In the genomic region with DNA sequence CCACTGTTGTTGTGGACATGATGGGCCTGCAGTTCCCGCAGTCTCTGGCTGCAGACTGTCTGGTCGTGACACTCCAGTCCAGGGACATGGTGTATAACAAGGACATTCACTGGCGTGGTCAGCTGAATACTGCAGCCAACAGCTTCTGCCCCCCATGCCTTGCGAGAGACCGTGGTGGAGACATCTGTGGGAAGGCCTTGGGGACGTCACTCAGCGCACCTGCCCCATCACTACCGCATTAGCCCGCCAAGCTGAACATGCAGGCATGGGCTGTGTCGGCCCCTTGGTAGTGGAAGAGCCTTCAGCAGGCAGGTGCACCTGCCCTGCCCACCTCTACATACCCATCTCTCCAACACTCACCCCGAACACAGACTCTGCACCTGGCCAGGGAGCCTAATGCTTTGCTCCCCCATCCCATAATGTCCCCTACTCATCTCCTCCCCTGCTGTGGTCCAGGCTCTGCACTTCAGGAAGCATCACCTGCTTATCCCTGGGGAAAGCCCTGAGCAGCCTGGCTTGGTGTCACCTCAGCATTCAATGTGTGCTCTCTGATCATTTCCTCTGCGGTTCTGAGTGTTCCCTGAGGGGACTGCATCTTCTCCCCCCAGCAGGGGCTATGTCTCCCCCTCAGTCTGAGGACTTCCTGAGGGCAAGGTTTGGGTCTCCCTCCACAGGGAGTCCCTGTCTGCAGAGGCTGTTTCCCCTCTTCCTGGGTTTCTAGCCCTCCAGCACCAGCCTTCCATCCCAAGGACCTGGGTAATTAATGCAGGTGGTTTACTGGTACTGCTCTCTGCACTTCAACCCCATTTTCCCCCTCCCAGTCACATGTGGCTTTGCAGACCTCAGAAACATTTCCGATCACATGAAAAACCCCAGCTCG, we compare ENCODE assay signal across 13 cellular contexts. TPM values are rescaled to one million over a fixed set of nuclear protein-coding genes. Genes with fewer than 3 reads are reported as not detected.
DNase-seq lines count a peak whose midpoint lies in the region; ATAC-seq lines count a peak whose summit lies in the region.
"Had no signal": no experiment of that assay in that cellular context is flagged by ENCODE, and none has a peak within 500 bp of the region (broad histone marks: within the 10 kb centered on the region; RNA-seq: fewer than 3 reads in every experiment).

No MANE protein-coding gene starts in this region.

- H3K27ac Mint-ChIP-seq in T-cell: no peak overlapping the region
- H3K27ac Mint-ChIP-seq in naive thymus-derived CD8-positive, alpha-beta T cell: peak overlapping the region in 2 of 10 donors; percentile 23 to 75

- CTCF ChIA-PET in T-cell (lab: Charles Lee): interaction anchor here in 1 of 2 donors (1.8 kb wide), 1 partner anchor 149 kb away, joined by 4 read pairs; no protein-coding TSS in a partner anchor

- H3K27me3 Mint-ChIP-seq in T-cell: peaks cover 16 to 58% of the 10 kb centered on the region in 2 donors
- peaks cover 5 to 48% (median 35%) of the 10 kb centered on the region in 5 donors for H3K27me3 Mint-ChIP-seq in naive thymus-derived CD8-positive, alpha-beta T cell

- H3K4me1 Mint-ChIP-seq in T-cell: peaks cover 34 to 56% (median 37%) of the 10 kb centered on the region in 3 donors
- H3K4me1 Mint-ChIP-seq in naive thymus-derived CD8-positive, alpha-beta T cell: peaks cover 30 to 45% (median 37%) of the 10 kb centered on the region in 4 donors

- DNase-seq in DMS79 (lab: John Stamatoyannopoulos, UW) (peak; percentile 10), T-cell (no peak), NCI-H510A treated with DMSO at 0.1 percent for 48 hours (lab: John Stamatoyannopoulos, UW) (no peak)
- DNase-seq in naive thymus-derived CD8-positive, alpha-beta T cell: peak in 1 of 10 donors; percentile 37
- DNase-seq: activated gamma-delta T cell, midbrain, NCI-H526 treated with DMSO at 0.1 percent for 48 hours had no signal

- no peaks in the 10 kb centered on the region for H3K36me3 Mint-ChIP-seq in T-cell
- no peaks in the 10 kb centered on the region for H3K36me3 Mint-ChIP-seq in naive thymus-derived CD8-positive, alpha-beta T cell

- POLR2A ChIA-PET in T-cell (lab: Charles Lee): interaction anchor here in 1 of 2 donors (0.7 kb wide), 1 partner anchor 10 kb away, joined by 3 read pairs; no protein-coding TSS in a partner anchor
- POLR2A ChIA-PET in naive thymus-derived CD8-positive, alpha-beta T cell (lab: Charles Lee): no interaction called here

- peak overlapping the region in 2 of 3 donors; percentile 15 to 74 for H3K4me3 Mint-ChIP-seq in T-cell
- H3K4me3 Mint-ChIP-seq in naive thymus-derived CD8-positive, alpha-beta T cell: peak overlapping the region; percentile 20 to 78 (median 60)

- peak; percentile 45 for ATAC-seq in GM21447 (IDR thresholded peaks at IDR 0.05; ENCODE audit: unreplicated experiment)
- peak in 2 of 4 experiments; percentile 25 to 78 for ATAC-seq in T-cell (replicated peaks in 1 of 4)
- ATAC-seq in naive thymus-derived CD8-positive, alpha-beta T cell: peak; percentile 53 to 79
- ATAC-seq in GM19324 (IDR thresholded peaks at IDR 0.05; ENCODE audit: low FRiP score, unreplicated experiment): no peak
- no peak for ATAC-seq in HG02571 (IDR thresholded peaks at IDR 0.05; ENCODE audit: unreplicated experiment)

- no peaks in the 10 kb centered on the region for H3K9me3 Mint-ChIP-seq in T-cell
- H3K9me3 Mint-ChIP-seq in naive thymus-derived CD8-positive, alpha-beta T cell: no peaks in the 10 kb centered on the region

RNA-seq across cellular contexts. Expression of gene PGLYRP4, which starts 3.2 kb away (rescaled TPM):
- not detected for total RNA-seq in T-cell
- not detected for total RNA-seq in naive thymus-derived CD8-positive, alpha-beta T cell
- polyA plus RNA-seq in naive thymus-derived CD8-positive, alpha-beta T cell: not detected
- total RNA-seq: pulmonary artery endothelial cell, SJSA1, subcutaneous adipose tissue had no signal

RNA-seq across cellular contexts. Expression of gene S100A9, which starts 12.2 kb away (rescaled TPM):
- 10 to 100 TPM in 1 of 5 donors, 1 to 10 TPM in 2, under 1 TPM in 1, not detected in 1; 0.98 to 11.5 (median 2.5) TPM for total RNA-seq in T-cell
- 1 to 10 TPM; 2.2 to 2.8 TPM for total RNA-seq in naive thymus-derived CD8-positive, alpha-beta T cell
- 10 to 100 TPM in 2 of 3 donors, 1 to 10 TPM in 1; 5.0 to 18.8 (median 18.7) TPM for polyA plus RNA-seq in naive thymus-derived CD8-positive, alpha-beta T cell
- total RNA-seq: SJSA1 had no signal

RNA-seq across cellular contexts. Expression of gene S100A12, which starts 30.0 kb away (rescaled TPM):
- total RNA-seq in T-cell: 1 to 10 TPM in 1 of 5 donors, not detected in 4; 1.1 TPM
- not detected for total RNA-seq in naive thymus-derived CD8-positive, alpha-beta T cell
- 1 to 10 TPM in 1 of 3 donors, under 1 TPM in 1, not detected in 1; 0.44 to 1.7 TPM for polyA plus RNA-seq in naive thymus-derived CD8-positive, alpha-beta T cell
- total RNA-seq: pulmonary artery endothelial cell, SJSA1 had no signal

RNA-seq across cellular contexts. Expression of gene PGLYRP3, which starts 32.7 kb away (rescaled TPM):
- total RNA-seq in T-cell: not detected
- not detected for total RNA-seq in naive thymus-derived CD8-positive, alpha-beta T cell
- polyA plus RNA-seq in naive thymus-derived CD8-positive, alpha-beta T cell: not detected
- total RNA-seq: pulmonary artery endothelial cell, SJSA1, subcutaneous adipose tissue had no signal

RNA-seq across cellular contexts. Expression of gene S100A8, which starts 45.4 kb away (rescaled TPM):
- total RNA-seq in T-cell: 1 to 10 TPM in 2 of 5 donors, not detected in 3; 1.1 to 3.8 TPM
- total RNA-seq in naive thymus-derived CD8-positive, alpha-beta T cell: not detected
- polyA plus RNA-seq in naive thymus-derived CD8-positive, alpha-beta T cell: 10 to 100 TPM in 2 of 3 donors, 1 to 10 TPM in 1; 1.0 to 12.4 (median 11.6) TPM
- total RNA-seq: pulmonary artery endothelial cell, SJSA1 had no signal

Comparison
In these comparisons a context has a peak if more than half of its experiments do, and no peak if none do; other contexts are left out.
1. ATAC-seq: peak in GM21447 (single experiment) and naive thymus-derived CD8-positive, alpha-beta T cell (2 of 2); none in GM19324 (single experiment) and HG02571 (single experiment).